28 cellular contexts compared by ENCODE assay signal in the genomic region with DNA sequence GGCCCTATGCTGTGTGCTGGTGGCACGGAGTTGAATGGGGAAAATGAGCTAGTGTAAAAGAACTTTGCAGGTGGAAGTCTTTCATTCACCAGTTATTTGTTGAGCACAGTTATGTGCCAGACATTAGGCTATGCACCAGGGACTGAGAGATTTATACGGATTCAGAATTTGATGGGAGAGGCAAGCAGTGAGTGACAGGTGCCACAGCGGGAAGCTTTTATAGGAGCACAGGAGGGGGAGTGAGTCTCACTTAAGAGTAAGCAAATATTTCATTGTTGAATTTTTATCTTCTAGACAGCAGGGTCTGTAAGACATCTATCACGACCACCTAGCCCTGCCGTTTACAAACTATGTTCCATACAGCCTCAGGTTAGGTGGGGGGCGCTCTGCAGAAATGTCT.
"Had no signal": no experiment of that assay in that cellular context is flagged by ENCODE, and none has a peak within 500 bp of the region (broad histone marks: within the 10 kb centered on the region; RNA-seq: fewer than 3 reads in every experiment).

No MANE protein-coding gene starts in this region.

- H3K4me3 Mint-ChIP-seq: activated CD4-positive, alpha-beta T cell treated with anti-CD3 and anti-CD28 coated beads for 36 hours; activated CD4-positive, alpha-beta T cell treated with anti-CD3 and anti-CD28 coated beads, Interleukin-2, amount 10 ng/mL, durations not matched to agents 7 days and 5 days; activated CD8-positive, alpha-beta T cell treated with anti-CD3 and anti-CD28 coated beads, Interleukin-2, amount 10 ng/mL, durations not matched to agents 7 days and 5 days; activated naive CD4-positive, alpha-beta T cell treated with anti-CD3 and anti-CD28 coated beads, Interleukin-2, amount 50 U/mL, for 24 hours; activated naive CD8-positive, alpha-beta T cell treated with anti-CD3 and anti-CD28 coated beads, Interleukin-2, amount 10 ng/mL, durations not matched to agents 7 days and 5 days; activated T-cell treated with anti-CD3 and anti-CD28 coated beads, Interleukin-2, amount 50 U/mL, for 24 hours; central memory CD8-positive, alpha-beta T cell had no signal

- H3K27ac ChIP-seq: ascending aorta, cardiac muscle cell, Peyer's patch had no signal

- ATAC-seq: activated CD4-positive, CD25-positive, alpha-beta regulatory T cell treated with anti-CD3 and anti-CD28 coated beads, Interleukin-2, amount 50 U/mL, for 24 hours; activated CD8-positive, alpha-beta T cell treated with anti-CD3 and anti-CD28 coated beads, Interleukin-2, amount 10 ng/mL, durations not matched to agents 7 days and 5 days; K562; PC-3 had no signal

- H3K4me1 ChIP-seq: ascending aorta had no signal

- H3K27ac Mint-ChIP-seq: activated CD4-positive, alpha-beta T cell treated with anti-CD3 and anti-CD28 coated beads for 36 hours; activated CD4-positive, alpha-beta T cell treated with anti-CD3 and anti-CD28 coated beads, Interleukin-2, amount 10 ng/mL, durations not matched to agents 7 days and 5 days; activated CD8-positive, alpha-beta T cell treated with anti-CD3 and anti-CD28 coated beads, Interleukin-2, amount 10 ng/mL, durations not matched to agents 7 days and 5 days; activated naive CD4-positive, alpha-beta T cell treated with anti-CD3 and anti-CD28 coated beads, Interleukin-2, amount 50 U/mL, for 24 hours; activated naive CD8-positive, alpha-beta T cell treated with anti-CD3 and anti-CD28 coated beads, Interleukin-2, amount 10 ng/mL, durations not matched to agents 7 days and 5 days; activated T-cell treated with anti-CD3 and anti-CD28 coated beads, Interleukin-2, amount 50 U/mL, for 24 hours; activated T-helper 2 cell treated with anti-CD3 and anti-CD28 coated beads, Interferon-gamma antibody, Interleukin-2, Interleukin-4, amounts not matched to agents 10 μg/mL and 5 μg/mL and 100 μg/mL, durations not matched to agents 14 hours and 24 hours and 36 hours had no signal

- H3K9me3 ChIP-seq: ascending aorta, Peyer's patch had no signal

- H3K27me3 Mint-ChIP-seq: activated naive CD8-positive, alpha-beta T cell treated with anti-CD3 and anti-CD28 coated beads, Interleukin-2, amount 10 ng/mL, durations not matched to agents 7 days and 5 days; central memory CD8-positive, alpha-beta T cell had no signal

- H3K27me3 ChIP-seq: ascending aorta, cardiac muscle cell, Peyer's patch had no signal

- H3K4me3 ChIP-seq: ascending aorta, cardiac muscle cell, K562, Peyer's patch had no signal

- H3K36me3 ChIP-seq: ascending aorta, cardiac muscle cell, Peyer's patch had no signal

- H3K36me3 Mint-ChIP-seq: activated naive CD8-positive, alpha-beta T cell treated with anti-CD3 and anti-CD28 coated beads, Interleukin-2, amount 10 ng/mL, durations not matched to agents 7 days and 5 days had no signal

- DNase-seq: activated CD4-positive, alpha-beta T cell treated with anti-CD3 and anti-CD28 coated beads for 36 hours; activated CD4-positive, alpha-beta T cell treated with anti-CD3 and anti-CD28 coated beads, Interleukin-2, amount 10 ng/mL, durations not matched to agents 7 days and 5 days; activated CD4-positive, alpha-beta T cell treated with anti-CD3 and anti-CD28 coated beads, Interleukin-2, amount 50 U/mL, for 48 hours; activated CD8-positive, alpha-beta T cell treated with anti-CD3 and anti-CD28 coated beads, Interleukin-2, amount 10 ng/mL, durations not matched to agents 7 days and 5 days; activated gamma-delta T cell; activated naive CD4-positive, alpha-beta T cell treated with Interleukin-2 at 50 U/mL for 16 hours; activated naive CD8-positive, alpha-beta T cell treated with anti-CD3 and anti-CD28 coated beads, Interleukin-2, amount 10 ng/mL, durations not matched to agents 7 days and 5 days; activated T-cell treated with anti-CD3 and anti-CD28 coated beads, Interleukin-2, amount 50 U/mL, for 24 hours; amygdala; IMR-90; NCI-H1105; NCI-H1417 treated with DMSO at 0.1 percent for 48 hours; NCI-H187 treated with DMSO at 0.1 percent for 48 hours; NCI-H2081; NCI-H446; NCI-H510A treated with DMSO at 0.1 percent for 48 hours; NCI-H526 treated with DMSO at 0.1 percent for 48 hours; PC-3; Peyer's patch; RPMI8226; SIG-M5 had no signal

- H3K9me3 Mint-ChIP-seq: activated CD4-positive, alpha-beta T cell treated with anti-CD3 and anti-CD28 coated beads, Interleukin-2, amount 10 ng/mL, durations not matched to agents 7 days and 5 days; activated naive CD4-positive, alpha-beta T cell treated with anti-CD3 and anti-CD28 coated beads, Interleukin-2, amount 50 U/mL, for 24 hours; activated T-cell treated with anti-CD3 and anti-CD28 coated beads, Interleukin-2, amount 50 U/mL, for 24 hours; activated T-helper 2 cell treated with anti-CD3 and anti-CD28 coated beads, Interferon-gamma antibody, Interleukin-2, Interleukin-4, amounts not matched to agents 10 μg/mL and 5 μg/mL and 100 μg/mL, durations not matched to agents 14 hours and 24 hours and 36 hours had no signal
